In the genomic region with DNA sequence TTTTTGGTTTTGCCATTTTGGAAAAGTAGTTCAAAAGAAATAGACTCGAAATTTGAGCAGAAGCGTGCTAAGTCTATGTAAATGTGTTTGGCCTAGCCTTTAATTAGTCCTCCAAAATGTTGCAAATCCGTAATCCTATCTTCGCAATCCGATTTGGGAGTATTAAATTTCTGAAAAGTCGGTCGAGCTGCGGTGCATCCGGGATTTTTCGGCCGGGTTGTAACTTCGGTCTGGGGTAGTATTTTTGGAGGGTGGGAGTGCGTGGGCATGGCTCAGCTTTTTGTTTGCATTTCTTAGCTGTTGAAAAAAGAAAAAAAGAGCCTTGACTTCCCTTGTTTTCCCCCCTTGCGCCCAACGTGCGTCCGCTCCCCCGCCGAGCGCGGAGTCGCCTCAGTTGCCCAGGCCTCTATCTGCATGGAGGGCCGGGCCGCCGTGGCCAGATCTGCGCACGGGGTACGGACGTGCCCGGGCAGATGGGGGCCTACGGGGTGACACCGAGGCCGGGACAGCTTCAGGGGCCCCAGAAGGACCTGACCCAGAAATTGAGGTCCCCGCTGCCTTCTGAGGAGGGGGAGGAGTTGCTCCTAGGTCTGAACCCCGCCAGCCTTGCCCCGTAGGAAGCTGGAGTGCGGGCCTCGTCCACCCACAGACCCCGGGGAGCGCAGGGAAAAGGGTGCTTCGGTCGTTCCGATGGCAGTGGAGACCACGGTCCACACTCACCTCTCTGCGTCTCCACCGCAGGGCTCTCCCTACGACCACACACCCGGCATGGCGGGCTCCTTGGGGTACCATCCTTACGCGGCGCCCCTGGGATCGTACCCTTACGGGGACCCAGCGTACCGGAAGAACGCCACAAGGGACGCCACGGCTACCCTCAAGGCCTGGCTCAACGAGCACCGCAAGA, we compare ENCODE assay signal across 1 cellular context.
TF ChIP-seq lines count a peak whose summit lies in the region.

No MANE protein-coding gene starts in this region.

TF ChIP-seq in HCT116, 20 proteins besides CTCF, POLR2A, EP300 and RAD21 (continued from another document):
- TF ChIP-seq, protein P1, sequence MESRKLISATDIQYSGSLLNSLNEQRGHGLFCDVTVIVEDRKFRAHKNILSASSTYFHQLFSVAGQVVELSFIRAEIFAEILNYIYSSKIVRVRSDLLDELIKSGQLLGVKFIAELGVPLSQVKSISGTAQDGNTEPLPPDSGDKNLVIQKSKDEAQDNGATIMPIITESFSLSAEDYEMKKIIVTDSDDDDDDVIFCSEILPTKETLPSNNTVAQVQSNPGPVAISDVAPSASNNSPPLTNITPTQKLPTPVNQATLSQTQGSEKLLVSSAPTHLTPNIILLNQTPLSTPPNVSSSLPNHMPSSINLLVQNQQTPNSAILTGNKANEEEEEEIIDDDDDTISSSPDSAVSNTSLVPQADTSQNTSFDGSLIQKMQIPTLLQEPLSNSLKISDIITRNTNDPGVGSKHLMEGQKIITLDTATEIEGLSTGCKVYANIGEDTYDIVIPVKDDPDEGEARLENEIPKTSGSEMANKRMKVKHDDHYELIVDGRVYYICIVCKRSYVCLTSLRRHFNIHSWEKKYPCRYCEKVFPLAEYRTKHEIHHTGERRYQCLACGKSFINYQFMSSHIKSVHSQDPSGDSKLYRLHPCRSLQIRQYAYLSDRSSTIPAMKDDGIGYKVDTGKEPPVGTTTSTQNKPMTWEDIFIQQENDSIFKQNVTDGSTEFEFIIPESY (IDR thresholded peaks at IDR 0.05; ENCODE audit: extremely low read depth, insufficient replicate concordance, low read length) = no peak
- TF ChIP-seq EZH2phosphoT487 (IDR thresholded peaks at IDR 0.05; ENCODE audit: borderline replicate concordance) = no peak
- TF ChIP-seq, protein P2, sequence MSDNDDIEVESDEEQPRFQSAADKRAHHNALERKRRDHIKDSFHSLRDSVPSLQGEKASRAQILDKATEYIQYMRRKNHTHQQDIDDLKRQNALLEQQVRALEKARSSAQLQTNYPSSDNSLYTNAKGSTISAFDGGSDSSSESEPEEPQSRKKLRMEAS (IDR thresholded peaks at IDR 0.05) = no peak
- TF ChIP-seq, protein P3, sequence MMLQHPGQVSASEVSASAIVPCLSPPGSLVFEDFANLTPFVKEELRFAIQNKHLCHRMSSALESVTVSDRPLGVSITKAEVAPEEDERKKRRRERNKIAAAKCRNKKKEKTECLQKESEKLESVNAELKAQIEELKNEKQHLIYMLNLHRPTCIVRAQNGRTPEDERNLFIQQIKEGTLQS (IDR thresholded peaks at IDR 0.05) = no peak
- no peak for TF ChIP-seq CEBPB (IDR thresholded peaks at IDR 0.05; ENCODE audit: low read depth)
- no peak for TF ChIP-seq YY1 (IDR thresholded peaks at IDR 0.05; ENCODE audit: extremely low read depth, insufficient replicate concordance, low read depth, low read length)
- TF ChIP-seq SP1 (IDR thresholded peaks at IDR 0.05; ENCODE audit: low read depth) = no peak
- no peak for TF ChIP-seq CBX3 (IDR thresholded peaks at IDR 0.05; ENCODE audit: low read depth)
